In genomic region chr12:94584370-94584769, GRCh38 we compare ENCODE assay signal across 3 cellular contexts.
"Had no signal": no experiment of that assay in that cellular context is flagged by ENCODE, and none has a peak within 500 bp of the region (broad histone marks: within the 10 kb centered on the region; RNA-seq: fewer than 3 reads in every experiment).

No MANE protein-coding gene starts in this region.

- H3K4me3 ChIP-seq: GM12878 had no signal

- DNase-seq: GDM1, GF-D8 had no signal

- ATAC-seq: GM12878 had no signal
